In genomic region chr11:88352139-88352538, GRCh38 we compare ENCODE assay signal across 2 cellular contexts.
TF ChIP-seq lines count a peak whose summit lies in the region.

No MANE protein-coding gene starts in this region.

TF ChIP-seq in IMR-90, 13 proteins besides CTCF, POLR2A, EP300 and RAD21:
- TF ChIP-seq CEBPB (IDR thresholded peaks at IDR 0.05; ENCODE audit: low read depth, low read length) = no peak
- TF ChIP-seq, protein P1, sequence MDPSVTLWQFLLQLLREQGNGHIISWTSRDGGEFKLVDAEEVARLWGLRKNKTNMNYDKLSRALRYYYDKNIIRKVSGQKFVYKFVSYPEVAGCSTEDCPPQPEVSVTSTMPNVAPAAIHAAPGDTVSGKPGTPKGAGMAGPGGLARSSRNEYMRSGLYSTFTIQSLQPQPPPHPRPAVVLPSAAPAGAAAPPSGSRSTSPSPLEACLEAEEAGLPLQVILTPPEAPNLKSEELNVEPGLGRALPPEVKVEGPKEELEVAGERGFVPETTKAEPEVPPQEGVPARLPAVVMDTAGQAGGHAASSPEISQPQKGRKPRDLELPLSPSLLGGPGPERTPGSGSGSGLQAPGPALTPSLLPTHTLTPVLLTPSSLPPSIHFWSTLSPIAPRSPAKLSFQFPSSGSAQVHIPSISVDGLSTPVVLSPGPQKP (IDR thresholded peaks at IDR 0.05; ENCODE audit: borderline replicate concordance, low read depth, low read length) = no peak
- no peak for TF ChIP-seq NFE2L2 (IDR thresholded peaks at IDR 0.05; ENCODE audit: low read depth, low read length)
- TF ChIP-seq FOS (IDR thresholded peaks at IDR 0.05; ENCODE audit: low read depth, low read length) = no peak
- no peak for TF ChIP-seq MAZ (IDR thresholded peaks at IDR 0.05; ENCODE audit: borderline replicate concordance, low read depth, low read length)
- TF ChIP-seq SMC3 (IDR thresholded peaks at IDR 0.05; ENCODE audit: low read depth, low read length) = no peak
- no peak for TF ChIP-seq MXI1 (IDR thresholded peaks at IDR 0.05; ENCODE audit: borderline replicate concordance, low read depth, low read length)
- TF ChIP-seq CHD1 (IDR thresholded peaks at IDR 0.05; ENCODE audit: low read depth, low read length) = no peak
- TF ChIP-seq RCOR1 (IDR thresholded peaks at IDR 0.05; ENCODE audit: insufficient replicate concordance, low read length) = no peak

TF ChIP-seq in GM12878, 131 proteins besides CTCF, POLR2A, EP300 and RAD21:
- TF ChIP-seq TCF7 (IDR thresholded peaks at IDR 0.05; ENCODE audit: borderline replicate concordance) (no peak), ZZZ3 (IDR thresholded peaks at IDR 0.05; ENCODE audit: control insufficient read depth, insufficient read length, low read depth) (no peak), SREBF1 (IDR thresholded peaks at IDR 0.05; ENCODE audit: low read length) (no peak), PAX5 (IDR thresholded peaks at IDR 0.05; ENCODE audit: borderline replicate concordance, low read depth, low read length) (no peak), ZSCAN29 (IDR thresholded peaks at IDR 0.05) (no peak), KLF5 (IDR thresholded peaks at IDR 0.05; ENCODE audit: partially characterized antibody) (no peak), STAT3 (IDR thresholded peaks at IDR 0.05; ENCODE audit: low read depth, low read length) (no peak), CEBPB (IDR thresholded peaks at IDR 0.05; ENCODE audit: borderline replicate concordance in 1 of 2, low read depth in 2 of 2, low read length in 2 of 2) (no peak), GABPA (IDR thresholded peaks at IDR 0.05; ENCODE audit: low read depth) (no peak), RELB (IDR thresholded peaks at IDR 0.05; ENCODE audit: low read depth) (no peak), ZNF622 (IDR thresholded peaks at IDR 0.05) (no peak), CREB1 (IDR thresholded peaks at IDR 0.05; ENCODE audit: low read depth) (no peak), JUND (IDR thresholded peaks at IDR 0.05; ENCODE audit: low read depth, low read length) (no peak), DPF2 (IDR thresholded peaks at IDR 0.05) (no peak)
- TF ChIP-seq, protein P2, sequence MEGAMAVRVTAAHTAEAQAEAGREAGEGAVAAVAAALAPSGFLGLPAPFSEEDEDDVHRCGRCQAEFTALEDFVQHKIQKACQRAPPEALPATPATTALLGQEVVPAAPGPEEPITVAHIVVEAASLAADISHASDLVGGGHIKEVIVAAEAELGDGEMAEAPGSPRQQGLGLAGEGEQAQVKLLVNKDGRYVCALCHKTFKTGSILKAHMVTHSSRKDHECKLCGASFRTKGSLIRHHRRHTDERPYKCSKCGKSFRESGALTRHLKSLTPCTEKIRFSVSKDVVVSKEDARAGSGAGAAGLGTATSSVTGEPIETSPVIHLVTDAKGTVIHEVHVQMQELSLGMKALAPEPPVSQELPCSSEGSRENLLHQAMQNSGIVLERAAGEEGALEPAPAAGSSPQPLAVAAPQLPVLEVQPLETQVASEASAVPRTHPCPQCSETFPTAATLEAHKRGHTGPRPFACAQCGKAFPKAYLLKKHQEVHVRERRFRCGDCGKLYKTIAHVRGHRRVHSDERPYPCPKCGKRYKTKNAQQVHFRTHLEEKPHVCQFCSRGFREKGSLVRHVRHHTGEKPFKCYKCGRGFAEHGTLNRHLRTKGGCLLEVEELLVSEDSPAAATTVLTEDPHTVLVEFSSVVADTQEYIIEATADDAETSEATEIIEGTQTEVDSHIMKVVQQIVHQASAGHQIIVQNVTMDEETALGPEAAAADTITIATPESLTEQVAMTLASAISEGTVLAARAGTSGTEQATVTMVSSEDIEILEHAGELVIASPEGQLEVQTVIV (IDR thresholded peaks at IDR 0.05; ENCODE audit: borderline replicate concordance, partially characterized antibody) = no peak
- TF ChIP-seq, protein P3, sequence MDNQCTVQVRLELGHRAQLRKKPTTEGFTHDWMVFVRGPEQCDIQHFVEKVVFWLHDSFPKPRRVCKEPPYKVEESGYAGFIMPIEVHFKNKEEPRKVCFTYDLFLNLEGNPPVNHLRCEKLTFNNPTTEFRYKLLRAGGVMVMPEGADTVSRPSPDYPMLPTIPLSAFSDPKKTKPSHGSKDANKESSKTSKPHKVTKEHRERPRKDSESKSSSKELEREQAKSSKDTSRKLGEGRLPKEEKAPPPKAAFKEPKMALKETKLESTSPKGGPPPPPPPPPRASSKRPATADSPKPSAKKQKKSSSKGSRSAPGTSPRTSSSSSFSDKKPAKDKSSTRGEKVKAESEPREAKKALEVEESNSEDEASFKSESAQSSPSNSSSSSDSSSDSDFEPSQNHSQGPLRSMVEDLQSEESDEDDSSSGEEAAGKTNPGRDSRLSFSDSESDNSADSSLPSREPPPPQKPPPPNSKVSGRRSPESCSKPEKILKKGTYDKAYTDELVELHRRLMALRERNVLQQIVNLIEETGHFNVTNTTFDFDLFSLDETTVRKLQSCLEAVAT (IDR thresholded peaks at IDR 0.05) = no peak
- TF ChIP-seq, protein P4, sequence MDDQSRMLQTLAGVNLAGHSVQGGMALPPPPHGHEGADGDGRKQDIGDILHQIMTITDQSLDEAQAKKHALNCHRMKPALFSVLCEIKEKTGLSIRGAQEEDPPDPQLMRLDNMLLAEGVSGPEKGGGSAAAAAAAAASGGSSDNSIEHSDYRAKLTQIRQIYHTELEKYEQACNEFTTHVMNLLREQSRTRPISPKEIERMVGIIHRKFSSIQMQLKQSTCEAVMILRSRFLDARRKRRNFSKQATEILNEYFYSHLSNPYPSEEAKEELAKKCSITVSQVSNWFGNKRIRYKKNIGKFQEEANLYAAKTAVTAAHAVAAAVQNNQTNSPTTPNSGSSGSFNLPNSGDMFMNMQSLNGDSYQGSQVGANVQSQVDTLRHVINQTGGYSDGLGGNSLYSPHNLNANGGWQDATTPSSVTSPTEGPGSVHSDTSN (IDR thresholded peaks at IDR 0.05; ENCODE audit: insufficient replicate concordance, low read depth, low read length) = no peak
